Comparison of ENCODE assay signal across 20 cellular contexts in genomic region chr12:27338473-27338872, GRCh38. TPM values are rescaled to one million over a fixed set of nuclear protein-coding genes. Genes with fewer than 3 reads are reported as not detected.
A peak's percentile ranks its signal among the peaks of the same experiment; 100 is the strongest.
DNase-seq lines count a peak whose midpoint lies in the region; ATAC-seq and TF ChIP-seq lines count a peak whose summit lies in the region.
"Had no signal": no experiment of that assay in that cellular context is flagged by ENCODE, and none has a peak within 500 bp of the region (broad histone marks: within the 10 kb centered on the region; RNA-seq: fewer than 3 reads in every experiment).

No MANE protein-coding gene starts in this region.

- no peaks in the 10 kb centered on the region for H3K9me2 ChIP-seq in PC-3 (replicated peaks; ENCODE audit: low read length)
- H3K9me2 ChIP-seq: SK-N-SH had no signal

- H3K27me3 Mint-ChIP-seq in T-helper 1 cell treated with Interleukin-12 subunit alpha and Interleukin-12 subunit beta and Interleukin-4 antibody, amounts not matched to agents 30 μg/mL and 1 μg/mL, for 36 hours (ENCODE audit: low read depth), result no peaks in the 10 kb centered on the region

- peaks cover 48% of the 10 kb centered on the region for H3K4me1 Mint-ChIP-seq in T-helper 1 cell treated with Interleukin-12 subunit alpha and Interleukin-12 subunit beta and Interleukin-4 antibody, amounts not matched to agents 30 μg/mL and 1 μg/mL, for 36 hours (ENCODE audit: low read depth)

- H3K79me2 ChIP-seq in PC-3 (ENCODE audit: low read length), result peaks cover 94% of the 10 kb centered on the region

- H3F3A ChIP-seq in PC-3 (ENCODE audit: low read length, unreplicated experiment), result peaks cover 39% of the 10 kb centered on the region

- no peaks in the 10 kb centered on the region for H4K20me1 ChIP-seq in PC-3 (ENCODE audit: low read length)

- H3K27ac Mint-ChIP-seq in T-helper 1 cell treated with Interleukin-12 subunit alpha and Interleukin-12 subunit beta and Interleukin-4 antibody, amounts not matched to agents 30 μg/mL and 1 μg/mL, for 36 hours, result peak overlapping the region; percentile 9
- H3K27ac Mint-ChIP-seq: B cell had no signal

- POLR2A ChIA-PET in PC-3 (lab: Charles Lee; ENCODE audit: unreplicated experiment), result interaction anchor here (0.5 to 0.7 kb wide), 3 partner anchors 42 to 307 kb away, joined by 3 to 12 read pairs (median 3); no protein-coding TSS in a partner anchor

- no TSS peak for BruUV-seq in PC-3 (replicated peaks; lab: Mats Ljungman, UMichigan)

- ATAC-seq in PC-3 (no peak), foreskin keratinocyte (peak; percentile 13), HG03342 (IDR thresholded peaks at IDR 0.05; ENCODE audit: unreplicated experiment) (no peak), GM18502 (IDR thresholded peaks at IDR 0.05; ENCODE audit: poor library complexity, unreplicated experiment) (no peak)

- H3K4me3 Mint-ChIP-seq in T-helper 1 cell treated with Interleukin-12 subunit alpha and Interleukin-12 subunit beta and Interleukin-4 antibody, amounts not matched to agents 30 μg/mL and 1 μg/mL, for 36 hours, result no peak overlapping the region
- H3K4me3 Mint-ChIP-seq: B cell; CD4-positive, CD25-positive, alpha-beta regulatory T cell had no signal

- H3K27ac ChIP-seq in PC-3 (ENCODE audit: low read length), result peak overlapping the region; percentile 95
- H3K27ac ChIP-seq in foreskin keratinocyte, result peak overlapping the region; percentile 5
- H3K27ac ChIP-seq: 22Rv1 had no signal

- H3K4me2 ChIP-seq in PC-3 (ENCODE audit: low read length), result peak overlapping the region; percentile 85
- H3K4me2 ChIP-seq: SK-N-SH had no signal

- no peak overlapping the region for H3K4me3 ChIP-seq in PC-3 (ENCODE audit: low read length)
- H3K4me3 ChIP-seq: MG63 had no signal

- peaks cover 13% of the 10 kb centered on the region for H3K36me3 Mint-ChIP-seq in T-helper 1 cell treated with Interleukin-12 subunit alpha and Interleukin-12 subunit beta and Interleukin-4 antibody, amounts not matched to agents 30 μg/mL and 1 μg/mL, for 36 hours (ENCODE audit: low read depth)
- H3K36me3 Mint-ChIP-seq: CD4-positive, CD25-positive, alpha-beta regulatory T cell had no signal

- H3K4me1 ChIP-seq in PC-3 (ENCODE audit: insufficient read depth, low read length) (peaks cover 80% of the 10 kb centered on the region), foreskin keratinocyte (peaks cover 67% of the 10 kb centered on the region)

- DNase-seq in T-helper 1 cell (no peak), PC-3 (no peak), foreskin keratinocyte (no peak), MV-4-11 (lab: John Stamatoyannopoulos, UW) (no peak)
- DNase-seq in activated T-cell treated with anti-CD3 and anti-CD28 coated beads, Interleukin-2, amount 50 U/mL, for 48 hours, result no peak
- DNase-seq: CD4-positive, CD25-positive, alpha-beta regulatory T cell; HCEC 1CT; MG63; NCI-H1105; NCI-H1694 treated with DMSO at 0.1 percent for 48 hours; NCI-H2107; NCI-H2227 treated with DMSO at 0.1 percent for 48 hours; NCI-H524 treated with DMSO at 0.1 percent for 48 hours; SHP77; SK-N-SH had no signal

- intact Hi-C loops in PC-3 (cut with micrococcal nuclease), result loop anchor here (5.0 to 10.0 kb wide), 2 partner anchors 284 to 316 kb away; no protein-coding TSS in a partner anchor

- peaks cover 20% of the 10 kb centered on the region for H3K36me3 ChIP-seq in PC-3 (ENCODE audit: low read depth, low read length)

- CTCF ChIA-PET in PC-3 (lab: Charles Lee), result no interaction called here

- no peaks in the 10 kb centered on the region for H3K9me3 Mint-ChIP-seq in T-helper 1 cell treated with Interleukin-12 subunit alpha and Interleukin-12 subunit beta and Interleukin-4 antibody, amounts not matched to agents 30 μg/mL and 1 μg/mL, for 36 hours

- H3K27me3 ChIP-seq in PC-3 (ENCODE audit: low read length) (no peaks in the 10 kb centered on the region), foreskin keratinocyte (no peaks in the 10 kb centered on the region)
- H3K27me3 ChIP-seq: MG63 had no signal

- no peaks in the 10 kb centered on the region for H3K9me3 ChIP-seq in PC-3 (ENCODE audit: low read length)
- H3K9me3 ChIP-seq: SK-N-SH had no signal

- H3K9ac ChIP-seq in PC-3 (ENCODE audit: low read length), result no peak overlapping the region
- H3K9ac ChIP-seq: SK-N-SH had no signal

- no peak for TF ChIP-seq CTCF in PC-3 (conservative IDR thresholded peaks at IDR 0.05; ENCODE audit: low read depth, low read length)
- TF ChIP-seq CTCF in foreskin keratinocyte (conservative IDR thresholded peaks at IDR 0.05), result no peak

- H2AFZ ChIP-seq in PC-3 (ENCODE audit: low read length), result no peak overlapping the region

RNA-seq across cellular contexts. Expression of gene BMAL2, which starts 5.8 kb away (rescaled TPM):
- total RNA-seq in PC-3 (2014; rRNA removed) (126 and 137 TPM in 2 replicates), foreskin keratinocyte (102 and 113 TPM in 2 replicates)
- 20.4 and 26.6 TPM in 2 replicates for polyA plus RNA-seq in foreskin keratinocyte
